In genomic region chr16:57883953-57884654, GRCh38 we compare ENCODE assay signal across 1 cellular context.
TF ChIP-seq lines count a peak whose summit lies in the region.

No MANE protein-coding gene starts in this region.

TF ChIP-seq in GM23338, 12 proteins besides CTCF, POLR2A, EP300 and RAD21 (continued from another document):
- TF ChIP-seq ZNF462 (CRISPR knock-in tag; IDR thresholded peaks at IDR 0.05) (no peak), ETS1 (IDR thresholded peaks at IDR 0.05) (no peak), ZNF114 (CRISPR knock-in tag; IDR thresholded peaks at IDR 0.05) (no peak), EZH2 (IDR thresholded peaks at IDR 0.05; ENCODE audit: low read depth, unreplicated experiment) (no peak), REST (IDR thresholded peaks at IDR 0.05; ENCODE audit: unreplicated experiment) (no peak), STAT1 (IDR thresholded peaks at IDR 0.05; ENCODE audit: unreplicated experiment) (no peak), CREB1 (CRISPR knock-in tag; IDR thresholded peaks at IDR 0.05; ENCODE audit: low read depth) (no peak), EZH2phosphoT487 (IDR thresholded peaks at IDR 0.05; ENCODE audit: unreplicated experiment) (no peak)
